15 cellular contexts compared by ENCODE assay signal in the genomic region with DNA sequence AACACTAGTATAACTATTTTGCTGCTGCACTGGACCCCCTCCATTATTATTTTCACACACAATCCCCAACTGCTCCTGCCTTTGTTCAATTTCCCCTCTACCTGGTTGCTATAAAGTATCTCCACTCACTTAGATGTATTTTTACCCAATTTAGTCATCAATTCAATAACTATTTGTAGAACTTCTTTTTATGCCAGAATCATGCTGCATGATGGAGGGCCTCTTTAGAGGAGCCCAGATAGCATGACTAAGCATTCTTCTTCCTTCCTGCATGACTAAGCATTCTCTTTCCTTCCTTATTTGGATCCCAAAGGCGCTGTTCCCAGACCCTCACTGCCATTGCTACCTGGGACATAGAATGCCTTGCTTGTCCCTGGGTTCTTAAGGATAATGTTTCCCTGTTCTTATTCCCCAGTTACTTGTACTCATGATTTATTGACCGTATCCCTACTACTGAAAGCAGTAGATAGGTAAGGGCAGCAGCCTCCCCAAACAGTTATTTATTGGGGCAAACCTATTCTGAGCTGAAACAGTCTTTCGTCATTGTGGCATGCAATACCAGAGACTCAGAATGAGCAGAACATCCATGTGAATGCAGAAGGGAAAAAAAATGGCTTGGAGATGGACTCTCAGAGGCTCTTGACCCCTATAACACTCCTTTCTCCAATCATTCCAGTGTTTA.
DNase-seq lines count a peak whose midpoint lies in the region; ATAC-seq and TF ChIP-seq lines count a peak whose summit lies in the region.
"Had no signal": no experiment of that assay in that cellular context is flagged by ENCODE, and none has a peak within 500 bp of the region (broad histone marks: within the 10 kb centered on the region; RNA-seq: fewer than 3 reads in every experiment).

No MANE protein-coding gene starts in this region.

- H2AFZ ChIP-seq in GM23338 (no peak overlapping the region), fibroblast of lung (ENCODE audit: low read length) (no peak overlapping the region)

- H3K4me3 Mint-ChIP-seq in GM23338: no peak overlapping the region
- H3K4me3 Mint-ChIP-seq: activated T-cell treated with anti-CD3 and anti-CD28 coated beads, Interleukin-2, amount 50 U/mL, for 4 hours; IgD-negative memory B cell; memory B cell; type B pancreatic cell had no signal

- no peak overlapping the region for H3K9ac ChIP-seq in fibroblast of lung (ENCODE audit: insufficient read depth, low read length)

- peak overlapping the region; percentile 90 for H3K27ac Mint-ChIP-seq in GM23338
- H3K27ac Mint-ChIP-seq: IgD-negative memory B cell, memory B cell, type B pancreatic cell had no signal

- H3K9me3 ChIP-seq in fibroblast of lung (ENCODE audit: control insufficient read depth, insufficient read depth, low read depth, low read length): no peaks in the 10 kb centered on the region
- peaks cover 0 to 5% of the 10 kb centered on the region in 2 donors for H3K9me3 ChIP-seq in right atrium auricular region

- H3K9me3 Mint-ChIP-seq in GM23338: peaks cover 9% of the 10 kb centered on the region; the same call in 2 of the 3 replicates
- H3K9me3 Mint-ChIP-seq: type B pancreatic cell had no signal

- H3F3A ChIP-seq in GM23338 (replicated peaks; ENCODE audit: low read depth): no peaks in the 10 kb centered on the region

- H3K79me2 ChIP-seq in GM23338 (replicated peaks; ENCODE audit: insufficient read depth): no peaks in the 10 kb centered on the region
- H3K79me2 ChIP-seq in fibroblast of lung (ENCODE audit: control insufficient read depth, insufficient read depth, low read length): no peaks in the 10 kb centered on the region

- H3K4me2 ChIP-seq in GM23338 (no peak overlapping the region), fibroblast of lung (ENCODE audit: extremely low read depth, insufficient read depth, low read length) (no peak overlapping the region)

- DNase-seq in DMS 273 (lab: John Stamatoyannopoulos, UW; ENCODE audit: unreplicated experiment): peak; percentile 24
- DNase-seq in GM23338 (ENCODE audit: low spot score): peak; percentile 67
- peak; percentile 38 for DNase-seq in RKO (ENCODE audit: low spot score)
- DNase-seq in fibroblast of lung (ENCODE audit: low read depth in 2 of 2): peak; percentile 24 to 53
- DNase-seq in activated CD4-positive, CD25-positive, alpha-beta regulatory T cell treated with anti-CD3 and anti-CD28 coated beads, Interleukin-2, amount 50 U/mL, for 72 hours: no peak
- DNase-seq in right atrium auricular region (ENCODE audit: low spot score): no peak
- no peak for DNase-seq in COR-L47 (lab: John Stamatoyannopoulos, UW)
- DNase-seq: activated CD4-positive, CD25-positive, alpha-beta regulatory T cell; activated T-cell treated with anti-CD3 and anti-CD28 coated beads, Interleukin-2, amount 50 U/mL, for 4 hours; NCI-H2081 had no signal

- H3K27me3 ChIP-seq in GM23338 (ENCODE audit: insufficient read depth): no peaks in the 10 kb centered on the region
- H3K27me3 ChIP-seq in fibroblast of lung (ENCODE audit: control insufficient read depth, insufficient read depth, low read length): no peaks in the 10 kb centered on the region
- H3K27me3 ChIP-seq in right atrium auricular region: no peaks in the 10 kb centered on the region

- H3K27me3 Mint-ChIP-seq in GM23338 (ENCODE audit: insufficient read depth, low read depth, poor library complexity): peaks cover 2% of the 10 kb centered on the region

- TF ChIP-seq CTCF in GM23338 (conservative IDR thresholded peaks at IDR 0.05; ENCODE audit: low read depth in 2 of 2): no peak
- TF ChIP-seq CTCF in fibroblast of lung (conservative IDR thresholded peaks at IDR 0.05 in 1 of 2, IDR thresholded peaks at IDR 0.05 in 1 of 2; ENCODE audit: low read depth in 1 of 2, low read length in 2 of 2): no peak
- no peak for TF ChIP-seq CTCF in right atrium auricular region (IDR thresholded peaks at IDR 0.05)

- H3K4me3 ChIP-seq in GM23338 (no peak overlapping the region), fibroblast of lung (replicated peaks in 1 of 4; ENCODE audit: control extremely low read depth in 1 of 4, insufficient read depth in 1 of 4, low read depth in 3 of 4, low read length in 4 of 4) (no peak overlapping the region), right atrium auricular region (no peak overlapping the region)
- H3K4me3 ChIP-seq: cardiac muscle cell had no signal

- H3K36me3 ChIP-seq in GM23338 (ENCODE audit: insufficient read depth) (no peaks in the 10 kb centered on the region), fibroblast of lung (ENCODE audit: control insufficient read depth, insufficient read depth, low read length) (no peaks in the 10 kb centered on the region), right atrium auricular region (no peaks in the 10 kb centered on the region)
- H3K36me3 ChIP-seq: cardiac muscle cell had no signal

- no peaks in the 10 kb centered on the region for H4K20me1 ChIP-seq in GM23338 (replicated peaks; ENCODE audit: insufficient read depth)
- no peaks in the 10 kb centered on the region for H4K20me1 ChIP-seq in fibroblast of lung (ENCODE audit: control insufficient read depth, extremely low read depth, insufficient read depth, low read length)

- ATAC-seq in GM23338: peak; percentile 42; the same call in 1 of the 3 replicates
- no peak for ATAC-seq in GM19452 (IDR thresholded peaks at IDR 0.05; ENCODE audit: unreplicated experiment)
- ATAC-seq: activated T-cell treated with anti-CD3 and anti-CD28 coated beads, Interleukin-2, amount 50 U/mL, for 4 hours had no signal

- no peaks in the 10 kb centered on the region; the same call in 2 of the 3 replicates for H3K36me3 Mint-ChIP-seq in GM23338 (ENCODE audit: low read depth)
- H3K36me3 Mint-ChIP-seq: IgD-negative memory B cell, type B pancreatic cell had no signal

- H3K4me1 Mint-ChIP-seq in GM23338: peaks cover 15% of the 10 kb centered on the region
- H3K4me1 Mint-ChIP-seq: IgD-negative memory B cell, memory B cell had no signal

- H3K4me1 ChIP-seq in GM23338 (ENCODE audit: insufficient read depth) (peaks cover 10% of the 10 kb centered on the region), fibroblast of lung (ENCODE audit: control insufficient read depth, extremely low read depth, insufficient read depth, low read length) (no peaks in the 10 kb centered on the region), right atrium auricular region (no peaks in the 10 kb centered on the region)

- 0 out of 2 replicates have a peak, but pooled peaks cover 3% of the 10 kb centered on the region for H3K9me2 ChIP-seq in GM23338 (ENCODE audit: insufficient read depth)

- H3K27ac ChIP-seq in GM23338 (ENCODE audit: low read depth) (no peak overlapping the region), fibroblast of lung (ENCODE audit: insufficient read depth, low read length) (no peak overlapping the region), right atrium auricular region (no peak overlapping the region)
- H3K27ac ChIP-seq: cardiac muscle cell had no signal

TF ChIP-seq in GM23338, 12 proteins besides CTCF, POLR2A, EP300 and RAD21 (continues in another document):
- TF ChIP-seq NANOG (IDR thresholded peaks at IDR 0.05; ENCODE audit: borderline replicate concordance): no peak
- no peak for TF ChIP-seq CREB1 (CRISPR knock-in tag; IDR thresholded peaks at IDR 0.05; ENCODE audit: low read depth)
- TF ChIP-seq EZH2 (IDR thresholded peaks at IDR 0.05; ENCODE audit: low read depth, unreplicated experiment): no peak
- TF ChIP-seq ZNF114 (CRISPR knock-in tag; IDR thresholded peaks at IDR 0.05): no peak
- no peak for TF ChIP-seq POLR2AphosphoS5 (IDR thresholded peaks at IDR 0.05; ENCODE audit: low read depth)

Comparison
In these comparisons a context has a peak if more than half of its experiments do, and no peak if none do; other contexts are left out.
1. DNase-seq: peak in DMS 273 (single experiment), GM23338 (single experiment), RKO (single experiment) and fibroblast of lung (2 of 2); none in activated CD4-positive, CD25-positive, alpha-beta regulatory T cell treated with anti-CD3 and anti-CD28 coated beads, Interleukin-2, amount 50 U/mL, for 72 hours (single experiment), right atrium auricular region (single experiment) and COR-L47 (single experiment).